ENCODE assay signal across 18 cellular contexts in the genomic region with DNA sequence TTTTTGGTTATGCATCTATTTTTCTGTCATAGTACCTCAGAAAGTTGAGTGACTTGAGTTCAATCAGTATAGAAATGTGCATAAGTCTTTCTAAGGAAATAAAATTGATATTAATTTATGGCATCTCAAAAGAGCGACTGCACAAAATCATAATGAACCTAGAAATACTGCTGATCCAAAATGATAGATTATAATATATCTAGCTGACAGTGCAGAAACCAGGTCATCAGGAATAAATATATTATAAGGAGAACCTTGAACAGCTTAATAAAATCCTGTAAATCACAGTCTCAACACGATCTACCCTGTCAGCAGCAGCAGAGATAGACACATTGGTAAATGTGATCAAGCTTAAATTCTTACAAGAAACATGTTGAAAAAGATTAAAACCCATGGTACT.
DNase-seq lines count a peak whose midpoint lies in the region; ATAC-seq, FAIRE-seq and TF ChIP-seq lines count a peak whose summit lies in the region.
"Had no signal": no experiment of that assay in that cellular context is flagged by ENCODE, and none has a peak within 500 bp of the region (broad histone marks: within the 10 kb centered on the region; RNA-seq: fewer than 3 reads in every experiment).

No MANE protein-coding gene starts in this region.

- H3K23ac ChIP-seq in IMR-90 (ENCODE audit: low read depth, low read length): no peak overlapping the region

- no peak overlapping the region for H4K5ac ChIP-seq in IMR-90 (ENCODE audit: low read depth, low read length)

- H2AK5ac ChIP-seq in IMR-90 (ENCODE audit: low read depth, low read length): no peak overlapping the region

- H3K4me1 ChIP-seq in A549 (no peaks in the 10 kb centered on the region), IMR-90 (ENCODE audit: control insufficient read depth, insufficient read depth, low read length) (no peaks in the 10 kb centered on the region)
- H3K4me1 ChIP-seq: BLaER1 treated with 17β-estradiol and CSF1 and Interleukin-3, amounts not matched to agents 10 nM and 100 nM; Caco-2 had no signal

- H3K4me2 ChIP-seq in A549 (no peak overlapping the region), IMR-90 (ENCODE audit: low read depth, low read length) (no peak overlapping the region)
- H3K4me2 ChIP-seq: BLaER1 treated with 17β-estradiol and CSF1 and Interleukin-3, amounts not matched to agents 10 nM and 100 nM had no signal

- H3K9ac ChIP-seq in IMR-90 (ENCODE audit: low read depth, low read length): no peak overlapping the region
- H3K9ac ChIP-seq: BLaER1 treated with 17β-estradiol and CSF1 and Interleukin-3, amounts not matched to agents 10 nM and 100 nM had no signal

- H2AK9ac ChIP-seq in IMR-90 (replicated peaks; ENCODE audit: low read depth, low read length, poor library complexity): no peak overlapping the region

- POLR2A ChIA-PET in A549 (lab: Yijun Ruan, JAX): no interaction called here
- POLR2A ChIA-PET in IMR-90 (lab: Charles Lee; ENCODE audit: unreplicated experiment): no interaction called here

- no TSS peak for BruUV-seq in IMR-90 (replicated peaks; lab: Mats Ljungman, UMichigan)

- no peak overlapping the region for H3K14ac ChIP-seq in IMR-90 (replicated peaks; ENCODE audit: low read depth, low read length)

- no peak overlapping the region for H2BK15ac ChIP-seq in IMR-90 (ENCODE audit: low read depth, low read length)

- in situ Hi-C loops in IMR-90 (cut with MboI; ENCODE audit: low sequenced_read_pairs): no loop called here

- WGBS in A549 (ENCODE audit: missing lambda C conversion rate): 9% methylated on average over 2 of the region's 2 CpGs
- no CpG with 5 or more reads among the region's 2 CpGs for WGBS in IMR-90 (ENCODE audit: extremely low coverage in 2 of 2, insufficient read length in 1 of 2), 2 experiments

- H4K91ac ChIP-seq in IMR-90 (ENCODE audit: insufficient read depth, low read depth, low read length): no peak overlapping the region

- no peaks in the 10 kb centered on the region for H3K9me3 ChIP-seq in A549
- H3K9me3 ChIP-seq in IMR-90 (ENCODE audit: control insufficient read depth, insufficient read depth, low read length): peaks cover 2% of the 10 kb centered on the region; the same call in 1 of the 2 replicates
- H3K9me3 ChIP-seq: BLaER1 treated with 17β-estradiol and CSF1 and Interleukin-3, amounts not matched to agents 10 nM and 100 nM; Caco-2 had no signal

- H3K27me3 ChIP-seq in IMR-90 (ENCODE audit: control insufficient read depth, insufficient read depth, low read length): no peaks in the 10 kb centered on the region
- H3K27me3 ChIP-seq: BLaER1 treated with 17β-estradiol and CSF1 and Interleukin-3, amounts not matched to agents 10 nM and 100 nM had no signal

- no peak overlapping the region for H3K27ac ChIP-seq in A549
- H3K27ac ChIP-seq in IMR-90 (ENCODE audit: insufficient read depth, low read length): no peak overlapping the region
- H3K27ac ChIP-seq: BLaER1 treated with 17β-estradiol and CSF1 and Interleukin-3, amounts not matched to agents 10 nM and 100 nM; C4-2B had no signal

- H3K9me1 ChIP-seq in IMR-90 (ENCODE audit: insufficient read depth, low read length): no peaks in the 10 kb centered on the region

- no peak overlapping the region for H4K8ac ChIP-seq in IMR-90 (ENCODE audit: low read depth in 2 of 2, low read length in 2 of 2)

- intact Hi-C loops in IMR-90 (cut with micrococcal nuclease): no loop called here

- ATAC-seq in A549 (no peak), IMR-90 (ENCODE audit: low read depth) (no peak), HG03039 (IDR thresholded peaks at IDR 0.05; ENCODE audit: unreplicated experiment) (no peak)
- ATAC-seq: CD8-positive, alpha-beta T cell had no signal

- no peak overlapping the region for H3K4ac ChIP-seq in IMR-90 (ENCODE audit: low read depth, low read length)

- no peak for DNase-seq in A549 (ENCODE audit: low read depth in 1 of 2, low spot score in 1 of 2)
- DNase-seq in IMR-90: no peak
- DNase-seq in epidermal melanocyte (ENCODE audit: insufficient read length, low spot score): no peak
- DNase-seq: 8988T; AML-193; Caco-2; Calu3; CD4-positive, alpha-beta T cell; CD8-positive, alpha-beta T cell; DMS79 treated with DMSO at 0.1 percent for 48 hours; GF-D8 had no signal

- TF ChIP-seq EP300 in A549 (IDR thresholded peaks at IDR 0.05): no peak

- H3K4me3 ChIP-seq in A549 (no peak overlapping the region), IMR-90 (ENCODE audit: insufficient read depth, low read depth, low read length) (no peak overlapping the region)
- H3K4me3 ChIP-seq: BLaER1 treated with 17β-estradiol and CSF1 and Interleukin-3, amounts not matched to agents 10 nM and 100 nM had no signal

- no peak for TF ChIP-seq CTCF in A549 (IDR thresholded peaks at IDR 0.05)
- TF ChIP-seq CTCF in IMR-90 (conservative IDR thresholded peaks at IDR 0.05; ENCODE audit: low read depth, low read length): no peak

- H3K36me3 ChIP-seq in IMR-90 (ENCODE audit: control insufficient read depth, insufficient read depth, low read length): no peaks in the 10 kb centered on the region
- H3K36me3 ChIP-seq: BLaER1 treated with 17β-estradiol and CSF1 and Interleukin-3, amounts not matched to agents 10 nM and 100 nM had no signal

- no peak overlapping the region for H3K18ac ChIP-seq in IMR-90 (ENCODE audit: low read depth, low read length)

- no peak overlapping the region for H3K56ac ChIP-seq in IMR-90 (ENCODE audit: extremely low read depth, insufficient read depth, low read length)

- TF ChIP-seq RAD21 in A549 (conservative IDR thresholded peaks at IDR 0.05 in 1 of 2, IDR thresholded peaks at IDR 0.05 in 1 of 2) (no peak), IMR-90 (IDR thresholded peaks at IDR 0.05; ENCODE audit: low read length) (no peak)

- no peak overlapping the region for H2BK20ac ChIP-seq in IMR-90 (ENCODE audit: low read depth, low read length)

- no peak for FAIRE-seq in A549 (lab: Jason Lieb, UNC)
- peak; percentile 17 for FAIRE-seq in islet of Langerhans (lab: Jason Lieb, UNC)
- FAIRE-seq: D721Med, GM12891, GM19239 had no signal

- H3K79me1 ChIP-seq in IMR-90 (ENCODE audit: low read depth in 1 of 2, low read length in 2 of 2): no peaks in the 10 kb centered on the region

- no peak overlapping the region for H2AFZ ChIP-seq in IMR-90 (replicated peaks; ENCODE audit: low read length, poor library complexity)

- no peak overlapping the region for H2BK5ac ChIP-seq in IMR-90 (ENCODE audit: low read depth, low read length, poor library complexity, severe bottlenecking)

- dilution Hi-C loops in IMR-90 (cut with HindIII; ENCODE audit: low sequenced_read_pairs, unreplicated experiment): no loop called here

- TF ChIP-seq POLR2A in A549 (IDR thresholded peaks at IDR 0.05; ENCODE audit: low read length) (no peak), IMR-90 (IDR thresholded peaks at IDR 0.05; ENCODE audit: low read depth, low read length) (no peak)

- CTCF ChIA-PET in A549 (lab: Yijun Ruan, JAX): no interaction called here
- CTCF ChIA-PET in IMR-90 (lab: Yijun Ruan, JAX): no interaction called here

- no peak overlapping the region for H2BK120ac ChIP-seq in IMR-90 (ENCODE audit: low read depth, low read length)

- H4K20me1 ChIP-seq in IMR-90 (ENCODE audit: insufficient read depth, low read length): no peaks in the 10 kb centered on the region
- H4K20me1 ChIP-seq: BLaER1 treated with 17β-estradiol and CSF1 and Interleukin-3, amounts not matched to agents 10 nM and 100 nM had no signal

TF ChIP-seq in A549, 52 proteins besides CTCF, POLR2A, EP300 and RAD21:
- TF ChIP-seq HDAC2 (IDR thresholded peaks at IDR 0.05) (no peak), RFX5 (IDR thresholded peaks at IDR 0.05) (no peak), NR3C1 (IDR thresholded peaks at IDR 0.05) (no peak), MAFK (IDR thresholded peaks at IDR 0.05; ENCODE audit: partially characterized antibody) (peak; percentile 44)
TF ChIP-seq in A549: peak in this region for 1.

TF ChIP-seq in IMR-90, 13 proteins besides CTCF, POLR2A, EP300 and RAD21:
- TF ChIP-seq MAFK (IDR thresholded peaks at IDR 0.05; ENCODE audit: low read depth, low read length): peak; percentile 59
- TF ChIP-seq RCOR1 (IDR thresholded peaks at IDR 0.05; ENCODE audit: insufficient replicate concordance, low read length): no peak
